ENCODE assay signal across 1 cellular context in the genomic region with DNA sequence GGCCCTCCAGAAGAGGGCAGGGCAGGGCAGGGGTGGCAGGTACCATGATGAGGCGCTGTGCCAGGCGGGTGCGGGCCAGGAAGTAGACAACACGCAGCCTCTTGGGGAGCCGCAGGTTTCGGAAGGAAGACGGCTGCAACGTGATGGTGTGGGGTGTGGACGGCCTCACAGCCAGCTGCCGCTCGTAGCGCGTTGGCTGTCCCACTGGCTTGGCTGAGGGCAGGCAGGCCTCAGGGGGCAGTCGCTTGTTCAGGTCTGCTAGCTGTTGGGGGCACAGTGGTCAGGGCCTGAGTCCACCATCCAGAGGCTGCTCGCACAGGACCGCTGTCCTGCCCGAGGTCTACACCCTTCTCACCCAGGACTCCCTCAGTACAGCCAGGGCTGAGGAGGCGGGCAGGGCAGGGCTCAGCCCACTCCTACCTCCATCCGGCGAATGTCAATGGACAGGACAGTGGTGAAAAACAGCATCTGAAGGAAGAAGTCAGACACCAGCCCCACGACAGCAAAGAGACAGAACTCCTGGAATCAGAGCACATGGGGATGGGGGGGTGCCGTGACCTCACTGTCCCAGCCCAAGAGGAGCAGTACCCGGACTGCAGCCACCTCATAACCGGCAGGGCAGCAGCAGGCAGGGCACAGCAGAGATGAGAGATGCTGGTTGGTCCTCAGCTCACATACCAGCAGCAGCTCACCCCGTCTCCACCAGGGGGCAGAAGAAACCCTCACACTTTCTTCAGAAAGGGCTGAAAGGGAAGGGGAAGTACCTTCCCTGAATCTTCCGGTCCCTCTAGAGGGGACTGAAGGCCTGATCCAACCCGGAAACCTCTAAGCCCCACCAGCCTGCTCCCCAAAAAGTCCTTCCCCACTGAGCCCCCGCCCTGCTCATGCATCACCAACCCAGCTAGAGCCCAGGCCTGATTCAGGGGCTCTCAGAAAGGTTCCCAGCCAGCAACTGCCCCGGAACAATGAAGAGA.
TF ChIP-seq lines count a peak whose summit lies in the region.

No MANE protein-coding gene starts in this region.

TF ChIP-seq in GM23338, 12 proteins besides CTCF, POLR2A, EP300 and RAD21:
- TF ChIP-seq ETS1 (IDR thresholded peaks at IDR 0.05) (no peak), POLR2AphosphoS5 (IDR thresholded peaks at IDR 0.05; ENCODE audit: low read depth) (no peak), STAT1 (IDR thresholded peaks at IDR 0.05; ENCODE audit: unreplicated experiment) (no peak), EZH2phosphoT487 (IDR thresholded peaks at IDR 0.05; ENCODE audit: unreplicated experiment) (no peak), EZH2 (IDR thresholded peaks at IDR 0.05; ENCODE audit: low read depth, unreplicated experiment) (no peak), ZNF331 (CRISPR knock-in tag; IDR thresholded peaks at IDR 0.05; ENCODE audit: low read depth) (no peak), ZNF114 (CRISPR knock-in tag; IDR thresholded peaks at IDR 0.05) (no peak), NANOG (IDR thresholded peaks at IDR 0.05; ENCODE audit: borderline replicate concordance) (no peak), JUNB (IDR thresholded peaks at IDR 0.05; ENCODE audit: unreplicated experiment) (no peak), CREB1 (CRISPR knock-in tag; IDR thresholded peaks at IDR 0.05; ENCODE audit: low read depth) (no peak), ZNF462 (CRISPR knock-in tag; IDR thresholded peaks at IDR 0.05) (no peak)
- TF ChIP-seq, protein P1, sequence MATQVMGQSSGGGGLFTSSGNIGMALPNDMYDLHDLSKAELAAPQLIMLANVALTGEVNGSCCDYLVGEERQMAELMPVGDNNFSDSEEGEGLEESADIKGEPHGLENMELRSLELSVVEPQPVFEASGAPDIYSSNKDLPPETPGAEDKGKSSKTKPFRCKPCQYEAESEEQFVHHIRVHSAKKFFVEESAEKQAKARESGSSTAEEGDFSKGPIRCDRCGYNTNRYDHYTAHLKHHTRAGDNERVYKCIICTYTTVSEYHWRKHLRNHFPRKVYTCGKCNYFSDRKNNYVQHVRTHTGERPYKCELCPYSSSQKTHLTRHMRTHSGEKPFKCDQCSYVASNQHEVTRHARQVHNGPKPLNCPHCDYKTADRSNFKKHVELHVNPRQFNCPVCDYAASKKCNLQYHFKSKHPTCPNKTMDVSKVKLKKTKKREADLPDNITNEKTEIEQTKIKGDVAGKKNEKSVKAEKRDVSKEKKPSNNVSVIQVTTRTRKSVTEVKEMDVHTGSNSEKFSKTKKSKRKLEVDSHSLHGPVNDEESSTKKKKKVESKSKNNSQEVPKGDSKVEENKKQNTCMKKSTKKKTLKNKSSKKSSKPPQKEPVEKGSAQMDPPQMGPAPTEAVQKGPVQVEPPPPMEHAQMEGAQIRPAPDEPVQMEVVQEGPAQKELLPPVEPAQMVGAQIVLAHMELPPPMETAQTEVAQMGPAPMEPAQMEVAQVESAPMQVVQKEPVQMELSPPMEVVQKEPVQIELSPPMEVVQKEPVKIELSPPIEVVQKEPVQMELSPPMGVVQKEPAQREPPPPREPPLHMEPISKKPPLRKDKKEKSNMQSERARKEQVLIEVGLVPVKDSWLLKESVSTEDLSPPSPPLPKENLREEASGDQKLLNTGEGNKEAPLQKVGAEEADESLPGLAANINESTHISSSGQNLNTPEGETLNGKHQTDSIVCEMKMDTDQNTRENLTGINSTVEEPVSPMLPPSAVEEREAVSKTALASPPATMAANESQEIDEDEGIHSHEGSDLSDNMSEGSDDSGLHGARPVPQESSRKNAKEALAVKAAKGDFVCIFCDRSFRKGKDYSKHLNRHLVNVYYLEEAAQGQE (IDR thresholded peaks at IDR 0.05; ENCODE audit: unreplicated experiment): no peak
